In genomic region chr12:115937345-115937744, GRCh38 we compare ENCODE assay signal across 20 cellular contexts.
A peak's percentile ranks its signal among the peaks of the same experiment; 100 is the strongest.
DNase-seq lines count a peak whose midpoint lies in the region; ATAC-seq and TF ChIP-seq lines count a peak whose summit lies in the region.
"Had no signal": no experiment of that assay in that cellular context is flagged by ENCODE, and none has a peak within 500 bp of the region (broad histone marks: within the 10 kb centered on the region; RNA-seq: fewer than 3 reads in every experiment).

No MANE protein-coding gene starts in this region.

- no peak overlapping the region for H3K4me3 ChIP-seq in endodermal cell (ENCODE audit: low read length)

- no peak overlapping the region for H3K4me3 Mint-ChIP-seq in activated CD8-positive, alpha-beta memory T cell treated with anti-CD3 and anti-CD28 coated beads, Interleukin-2, amount 10 ng/mL, durations not matched to agents 7 days and 5 days
- no peak overlapping the region for H3K4me3 Mint-ChIP-seq in endodermal cell
- H3K4me3 Mint-ChIP-seq: CD4-positive, CD25-positive, alpha-beta regulatory T cell; CD8-positive, alpha-beta memory T cell; HFFc6 had no signal

- peaks cover 3% of the 10 kb centered on the region for H3K36me3 Mint-ChIP-seq in activated CD8-positive, alpha-beta memory T cell treated with anti-CD3 and anti-CD28 coated beads, Interleukin-2, amount 10 ng/mL, durations not matched to agents 7 days and 5 days
- no peaks in the 10 kb centered on the region for H3K36me3 Mint-ChIP-seq in endodermal cell (ENCODE audit: low read depth)
- H3K36me3 Mint-ChIP-seq: CD4-positive, CD25-positive, alpha-beta regulatory T cell; CD8-positive, alpha-beta memory T cell had no signal

- no peak overlapping the region for H3K9ac ChIP-seq in endodermal cell (ENCODE audit: extremely low read depth, low read length, poor library complexity, severe bottlenecking)

- CTCF ChIA-PET in activated CD8-positive, alpha-beta memory T cell treated with anti-CD3 and anti-CD28 coated beads, Interleukin-2, amount 10 ng/mL, durations not matched to agents 7 days and 5 days (lab: Charles Lee), result no interaction called here

- no peaks in the 10 kb centered on the region for H3K36me3 ChIP-seq in endodermal cell (ENCODE audit: control insufficient read depth, insufficient read depth, low read length)
- H3K36me3 ChIP-seq: BE2C had no signal

- no peak overlapping the region for H3K27ac Mint-ChIP-seq in activated CD8-positive, alpha-beta memory T cell treated with anti-CD3 and anti-CD28 coated beads, Interleukin-2, amount 10 ng/mL, durations not matched to agents 7 days and 5 days
- no peak overlapping the region for H3K27ac Mint-ChIP-seq in endodermal cell
- H3K27ac Mint-ChIP-seq: CD8-positive, alpha-beta memory T cell; HFFc6 had no signal

- peaks cover 10% of the 10 kb centered on the region for H3K9me3 ChIP-seq in endodermal cell (ENCODE audit: control insufficient read depth, low read length)
- H3K9me3 ChIP-seq: BE2C had no signal

- no peak for TF ChIP-seq CTCF in endodermal cell (conservative IDR thresholded peaks at IDR 0.05)

- H3K27me3 ChIP-seq in endodermal cell (ENCODE audit: control insufficient read depth, insufficient read depth, low read length, poor library complexity, severe bottlenecking), result no peaks in the 10 kb centered on the region
- H3K27me3 ChIP-seq: BE2C had no signal

- no peaks in the 10 kb centered on the region for H3K4me1 Mint-ChIP-seq in activated CD8-positive, alpha-beta memory T cell treated with anti-CD3 and anti-CD28 coated beads, Interleukin-2, amount 10 ng/mL, durations not matched to agents 7 days and 5 days
- no peaks in the 10 kb centered on the region for H3K4me1 Mint-ChIP-seq in endodermal cell
- H3K4me1 Mint-ChIP-seq: CD4-positive, CD25-positive, alpha-beta regulatory T cell; CD8-positive, alpha-beta memory T cell had no signal

- 71 to 74% methylated on average over 1 to 3 of the region's 3 CpGs for WGBS in endodermal cell (ENCODE audit: insufficient coverage in 1 of 2, insufficient read length in 1 of 2), 2 experiments

- H3K27me3 Mint-ChIP-seq in activated CD8-positive, alpha-beta memory T cell treated with anti-CD3 and anti-CD28 coated beads, Interleukin-2, amount 10 ng/mL, durations not matched to agents 7 days and 5 days, result peaks cover 26% of the 10 kb centered on the region
- H3K27me3 Mint-ChIP-seq in endodermal cell (ENCODE audit: insufficient read depth), result no peaks in the 10 kb centered on the region
- H3K27me3 Mint-ChIP-seq: CD4-positive, CD25-positive, alpha-beta regulatory T cell had no signal

- no peak overlapping the region for H3K27ac ChIP-seq in endodermal cell (ENCODE audit: low read depth, low read length)

- in situ Hi-C loops in ACHN (cut with HindIII; ENCODE audit: low pct_ligation_motif_present, low pct_unique_long_range_greater_than_20kb, low sequenced_read_pairs), result no loop called here

- H3K4me1 ChIP-seq in endodermal cell (ENCODE audit: control insufficient read depth, insufficient read depth, low read length), result no peaks in the 10 kb centered on the region
- H3K4me1 ChIP-seq: BE2C had no signal

- peak; percentile 12 for DNase-seq in activated CD8-positive, alpha-beta memory T cell treated with anti-CD3 and anti-CD28 coated beads, Interleukin-2, amount 10 ng/mL, durations not matched to agents 7 days and 5 days
- DNase-seq in activated CD8-positive, alpha-beta memory T cell treated with anti-CD3 and anti-CD28 coated beads, Interleukin-2, amount 50 U/mL, for 48 hours, result no peak
- DNase-seq in endodermal cell (peak; percentile 28), islet precursor cell (peak; percentile 68), epidermal melanocyte (ENCODE audit: insufficient read length, low spot score) (no peak), activated T-cell treated with anti-CD3 and anti-CD28 coated beads for 4 hours (no peak), ACHN (no peak)
- DNase-seq: BE2C; C1 segment of cervical spinal cord; CD4-positive, CD25-positive, alpha-beta regulatory T cell; CD8-positive, alpha-beta memory T cell; DMS 273 treated with DMSO at 0.1 percent for 48 hours; DMS53; DND-41; EL; GOT3; H7; HFFc6; IMR-90 had no signal

- ATAC-seq in activated CD8-positive, alpha-beta memory T cell treated with anti-CD3 and anti-CD28 coated beads, Interleukin-2, amount 10 ng/mL, durations not matched to agents 7 days and 5 days, result no peak
- ATAC-seq: HCT116 had no signal

- peaks cover 7% of the 10 kb centered on the region for H3K9me3 Mint-ChIP-seq in activated CD8-positive, alpha-beta memory T cell treated with anti-CD3 and anti-CD28 coated beads, Interleukin-2, amount 10 ng/mL, durations not matched to agents 7 days and 5 days (ENCODE audit: low read depth)
- H3K9me3 Mint-ChIP-seq in endodermal cell, result peaks cover 13% of the 10 kb centered on the region

Comparison
In these comparisons a context has a peak if more than half of its experiments do, and no peak if none do; other contexts are left out.
1. DNase-seq: peak in activated CD8-positive, alpha-beta memory T cell treated with anti-CD3 and anti-CD28 coated beads, Interleukin-2, amount 10 ng/mL, durations not matched to agents 7 days and 5 days (single experiment), endodermal cell (single experiment) and islet precursor cell (single experiment); none in activated CD8-positive, alpha-beta memory T cell treated with anti-CD3 and anti-CD28 coated beads, Interleukin-2, amount 50 U/mL, for 48 hours (single experiment), epidermal melanocyte (single experiment), activated T-cell treated with anti-CD3 and anti-CD28 coated beads for 4 hours (single experiment) and ACHN (single experiment).